ENCODE assay signal across 1 cellular context in the genomic region with DNA sequence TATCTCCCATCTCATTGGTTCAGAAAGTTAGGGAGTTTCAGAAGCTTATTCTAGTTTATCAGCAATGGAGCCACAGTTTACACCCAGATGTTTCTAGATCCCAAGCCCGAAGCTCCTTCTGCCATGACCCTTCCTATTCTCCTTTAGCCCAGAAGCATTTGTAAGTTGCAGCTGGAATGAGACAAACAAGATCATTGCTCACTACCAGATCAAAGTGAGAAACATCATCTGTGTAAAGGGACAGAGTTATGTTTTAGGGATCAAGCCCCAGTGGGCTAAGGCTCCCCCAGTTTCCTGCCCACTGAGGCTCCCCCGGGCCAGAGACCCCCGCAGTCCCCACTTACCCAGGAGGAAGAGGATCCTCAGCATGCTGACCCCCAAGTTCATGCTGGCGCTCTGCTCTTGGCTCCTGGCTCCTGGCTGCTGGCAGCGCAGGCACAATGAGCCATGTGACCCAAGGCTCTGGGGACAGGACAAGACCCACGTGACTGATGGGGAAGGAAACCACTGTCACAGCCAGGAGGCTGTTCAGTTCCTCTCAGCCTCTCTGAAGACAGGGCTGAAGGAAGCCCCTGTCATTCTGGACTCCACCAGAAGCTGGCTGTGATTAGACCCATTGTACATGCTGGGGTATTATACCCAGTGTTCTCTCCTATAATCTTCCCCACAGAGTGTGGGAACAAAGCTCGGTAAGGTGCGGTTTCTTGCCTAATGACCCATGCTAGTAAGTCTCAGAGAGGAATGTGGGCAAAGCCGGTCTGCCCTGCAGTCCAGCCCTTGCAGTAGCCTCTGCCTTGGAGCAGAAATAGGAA.
TF ChIP-seq lines count a peak whose summit lies in the region.

TMEM273 (minus strand) TSS at position 442 of the 812 bp plus-strand sequence; CDS start at position 387, 55 bp downstream.

TF ChIP-seq in K562, 482 proteins besides CTCF, POLR2A, EP300 and RAD21 (continued from another document and continues in another):
- TF ChIP-seq ARID1B (IDR thresholded peaks at IDR 0.05) (0 out of 2 replicates have a peak, but pooled peaks have one; percentile 24), U2AF2 (optimal IDR thresholded peaks at IDR 0.05; ENCODE audit: low read depth, low read length) (no peak), TBP (optimal IDR thresholded peaks at IDR 0.05; ENCODE audit: low read depth, low read length) (peak; percentile 68), RBM15 (IDR thresholded peaks at IDR 0.05; ENCODE audit: insufficient read depth, low read length) (no peak), POLR2G (IDR thresholded peaks at IDR 0.05; ENCODE audit: low read depth, low read length) (peak; percentile 66), L3MBTL2 (IDR thresholded peaks at IDR 0.05) (peak; percentile 83), TBL1XR1 (IDR thresholded peaks at IDR 0.05; ENCODE audit: low read length in 2 of 2) (no peak), RFX7 (CRISPR knock-in tag; IDR thresholded peaks at IDR 0.05) (no peak), FOXM1 (IDR thresholded peaks at IDR 0.05; ENCODE audit: low read depth) (no peak), FOXM1 (CRISPR knock-in tag; IDR thresholded peaks at IDR 0.05; ENCODE audit: low read depth) (no peak), MAFF (IDR thresholded peaks at IDR 0.05; ENCODE audit: low read length) (no peak), GTF2E2 (tag; IDR thresholded peaks at IDR 0.05) (no peak), HMBOX1 (IDR thresholded peaks at IDR 0.05) (peak; percentile 17; the same call in 1 of the 2 replicates), KHSRP (IDR thresholded peaks at IDR 0.05) (no peak), STAT5B (CRISPR knock-in tag; IDR thresholded peaks at IDR 0.05) (no peak), CREB1 (IDR thresholded peaks at IDR 0.05) (no peak), CREB1 (CRISPR knock-in tag; IDR thresholded peaks at IDR 0.05) (no peak), ZNF197 (CRISPR knock-in tag; IDR thresholded peaks at IDR 0.05; ENCODE audit: low read depth) (peak; percentile 76; the same call in 1 of the 2 replicates), HDAC2 (IDR thresholded peaks at IDR 0.05) (no peak), ZNF24 (IDR thresholded peaks at IDR 0.05) (no peak), ZBTB5 (IDR thresholded peaks at IDR 0.05) (no peak), HDAC1 (IDR thresholded peaks at IDR 0.05) (peak in 1 of 2 experiments; percentile 77; a peak in 1 of 4 replicates), MEF2A (IDR thresholded peaks at IDR 0.05; ENCODE audit: control insufficient read depth, low read depth, low read length) (no peak), ZNF280B (CRISPR knock-in tag; IDR thresholded peaks at IDR 0.05) (no peak), ZFX (CRISPR knock-in tag; IDR thresholded peaks at IDR 0.05) (no peak), SIN3B (IDR thresholded peaks at IDR 0.05; ENCODE audit: low read depth) (no peak), JUND (IDR thresholded peaks at IDR 0.05; ENCODE audit: borderline replicate concordance, low read depth, low read length) (peak; percentile 38; the same call in 1 of the 2 replicates), JUND (tag; IDR thresholded peaks at IDR 0.05; ENCODE audit: borderline replicate concordance, low read depth, low read length) (peak; percentile 55; the same call in 1 of the 3 replicates), ILF3 (IDR thresholded peaks at IDR 0.05; ENCODE audit: borderline replicate concordance) (no peak), RREB1 (CRISPR knock-in tag; IDR thresholded peaks at IDR 0.05) (peak; percentile 96), JUN (IDR thresholded peaks at IDR 0.05; ENCODE audit: borderline replicate concordance, low read depth, low read length) (no peak), JUN (CRISPR knock-in tag; IDR thresholded peaks at IDR 0.05; ENCODE audit: borderline replicate concordance) (no peak), MCM2 (IDR thresholded peaks at IDR 0.05; ENCODE audit: low read depth) (no peak), EZH2 (IDR thresholded peaks at IDR 0.05; ENCODE audit: borderline replicate concordance, low read depth, low read length) (no peak), SRF (CRISPR knock-in tag; IDR thresholded peaks at IDR 0.05) (no peak), MBD1 (CRISPR knock-in tag; IDR thresholded peaks at IDR 0.05) (no peak), ZNF146 (CRISPR knock-in tag; IDR thresholded peaks at IDR 0.05; ENCODE audit: unreplicated experiment) (no peak), ZBTB43 (CRISPR knock-in tag; IDR thresholded peaks at IDR 0.05) (no peak), U2AF1 (optimal IDR thresholded peaks at IDR 0.05; ENCODE audit: low read depth, low read length) (no peak), BRD4 (IDR thresholded peaks at IDR 0.05) (no peak), EWSR1 (IDR thresholded peaks at IDR 0.05; ENCODE audit: borderline replicate concordance, low read depth, partially characterized antibody) (no peak), NFATC3 (IDR thresholded peaks at IDR 0.05) (no peak), FOXA3 (CRISPR knock-in tag; conservative IDR thresholded peaks at IDR 0.05 in 1 of 2, IDR thresholded peaks at IDR 0.05 in 1 of 2) (peak in 1 of 2 experiments; percentile 45; a peak in 1 of 4 replicates), ZNF184 (CRISPR knock-in tag; IDR thresholded peaks at IDR 0.05) (no peak)
- TF ChIP-seq, protein P1, sequence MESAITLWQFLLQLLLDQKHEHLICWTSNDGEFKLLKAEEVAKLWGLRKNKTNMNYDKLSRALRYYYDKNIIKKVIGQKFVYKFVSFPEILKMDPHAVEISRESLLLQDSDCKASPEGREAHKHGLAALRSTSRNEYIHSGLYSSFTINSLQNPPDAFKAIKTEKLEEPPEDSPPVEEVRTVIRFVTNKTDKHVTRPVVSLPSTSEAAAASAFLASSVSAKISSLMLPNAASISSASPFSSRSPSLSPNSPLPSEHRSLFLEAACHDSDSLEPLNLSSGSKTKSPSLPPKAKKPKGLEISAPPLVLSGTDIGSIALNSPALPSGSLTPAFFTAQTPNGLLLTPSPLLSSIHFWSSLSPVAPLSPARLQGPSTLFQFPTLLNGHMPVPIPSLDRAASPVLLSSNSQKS (CRISPR knock-in tag; IDR thresholded peaks at IDR 0.05), result no peak
- TF ChIP-seq, protein P2, sequence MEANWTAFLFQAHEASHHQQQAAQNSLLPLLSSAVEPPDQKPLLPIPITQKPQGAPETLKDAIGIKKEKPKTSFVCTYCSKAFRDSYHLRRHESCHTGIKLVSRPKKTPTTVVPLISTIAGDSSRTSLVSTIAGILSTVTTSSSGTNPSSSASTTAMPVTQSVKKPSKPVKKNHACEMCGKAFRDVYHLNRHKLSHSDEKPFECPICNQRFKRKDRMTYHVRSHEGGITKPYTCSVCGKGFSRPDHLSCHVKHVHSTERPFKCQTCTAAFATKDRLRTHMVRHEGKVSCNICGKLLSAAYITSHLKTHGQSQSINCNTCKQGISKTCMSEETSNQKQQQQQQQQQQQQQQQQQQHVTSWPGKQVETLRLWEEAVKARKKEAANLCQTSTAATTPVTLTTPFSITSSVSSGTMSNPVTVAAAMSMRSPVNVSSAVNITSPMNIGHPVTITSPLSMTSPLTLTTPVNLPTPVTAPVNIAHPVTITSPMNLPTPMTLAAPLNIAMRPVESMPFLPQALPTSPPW (CRISPR knock-in tag; IDR thresholded peaks at IDR 0.05), result no peak
- TF ChIP-seq, protein P3, sequence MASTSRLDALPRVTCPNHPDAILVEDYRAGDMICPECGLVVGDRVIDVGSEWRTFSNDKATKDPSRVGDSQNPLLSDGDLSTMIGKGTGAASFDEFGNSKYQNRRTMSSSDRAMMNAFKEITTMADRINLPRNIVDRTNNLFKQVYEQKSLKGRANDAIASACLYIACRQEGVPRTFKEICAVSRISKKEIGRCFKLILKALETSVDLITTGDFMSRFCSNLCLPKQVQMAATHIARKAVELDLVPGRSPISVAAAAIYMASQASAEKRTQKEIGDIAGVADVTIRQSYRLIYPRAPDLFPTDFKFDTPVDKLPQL (IDR thresholded peaks at IDR 0.05; ENCODE audit: extremely low read depth, insufficient read length), result no peak
